In genomic region chr2:218286570-218287459, GRCh38 we compare ENCODE assay signal across 8 cellular contexts. TPM values are rescaled to one million over a fixed set of nuclear protein-coding genes. Genes with fewer than 3 reads are reported as not detected.
DNase-seq lines count a peak whose midpoint lies in the region; ATAC-seq and TF ChIP-seq lines count a peak whose summit lies in the region.

No MANE protein-coding gene starts in this region.

- ATAC-seq in GM21526 (IDR thresholded peaks at IDR 0.05; ENCODE audit: low FRiP score, unreplicated experiment), result peak; percentile 58

- CTCF ChIA-PET in Calu3 (lab: Charles Lee), result interaction anchor here (0.6 to 3.4 kb wide), 9 partner anchors 11 to 109 kb away, joined by 3 to 54 read pairs (median 3); partner anchors contain the start of genes AAMP, CATIP and PNKD

- H3K4me1 ChIP-seq in HUES64 (ENCODE audit: insufficient read depth, low read length) (peaks cover 9% of the 10 kb centered on the region; the same call in 1 of the 2 replicates), sigmoid colon (peaks cover 0 to 97% (median 96%) of the 10 kb centered on the region in 4 donors)

- H3K9ac ChIP-seq in HUES64 (ENCODE audit: low read depth, low read length), result no peak overlapping the region

- peak overlapping the region; percentile 61 for H3K4me3 Mint-ChIP-seq in Calu3 (ENCODE audit: low read depth, unreplicated experiment)

- intact Hi-C loops in Calu3 (cut with micrococcal nuclease; ENCODE audit: unreplicated experiment), result no loop called here
- intact Hi-C loops in sigmoid colon (cut with DNase I), result loop anchor here (2.0 kb wide), 1 partner anchor 14 kb away; no protein-coding TSS in a partner anchor

- no TSS peak for BruUV-seq in Calu3 (replicated peaks; lab: Mats Ljungman, UMichigan)

- DNase-seq in Calu3, result peak; percentile 94
- DNase-seq in T-helper 22 cell (ENCODE audit: low read depth), result peak; percentile 85
- DNase-seq in astrocyte of the hippocampus (ENCODE audit: low read depth, low spot score), result peak; percentile 96
- peak; percentile 80 to 93 for DNase-seq in hippocampal formation (lab: John Stamatoyannopoulos, UW)
- DNase-seq in sigmoid colon, result peak; percentile 97
- no peak for DNase-seq in NCI-H1694 (lab: John Stamatoyannopoulos, UW)

- TF ChIP-seq EP300 in sigmoid colon (IDR thresholded peaks at IDR 0.05), result peak in 3 of 4 donors; percentile 24 to 63 (median 45)

- no peaks in the 10 kb centered on the region for H3K9me3 Mint-ChIP-seq in Calu3 (ENCODE audit: low read depth, unreplicated experiment)

- H3K4me1 Mint-ChIP-seq in Calu3 (ENCODE audit: low read depth, unreplicated experiment), result peaks cover 92% of the 10 kb centered on the region

- no peak overlapping the region for H3K4me3 ChIP-seq in HUES64 (ENCODE audit: low read length)
- peak overlapping the region; percentile 35 to 50 (median 40) for H3K4me3 ChIP-seq in sigmoid colon

- TF ChIP-seq CTCF in Calu3 (IDR thresholded peaks at IDR 0.05; ENCODE audit: unreplicated experiment) (no peak), sigmoid colon (IDR thresholded peaks at IDR 0.05) (no peak)

- peak overlapping the region; percentile 96 for H3K27ac Mint-ChIP-seq in Calu3 (ENCODE audit: unreplicated experiment)

- 41% methylated on average over 11 of the region's 11 CpGs for WGBS in HUES64
- 6 to 9% methylated on average over 11 of the region's 11 CpGs for WGBS in sigmoid colon, 2 donors

- peak overlapping the region; percentile 21; the same call in 1 of the 2 replicates for H3K27ac ChIP-seq in HUES64 (ENCODE audit: low read depth, low read length)
- peak overlapping the region; percentile 91 to 99 (median 96) for H3K27ac ChIP-seq in sigmoid colon

- peaks cover 90% of the 10 kb centered on the region for H3K36me3 Mint-ChIP-seq in Calu3 (ENCODE audit: insufficient read depth, unreplicated experiment)

- no peaks in the 10 kb centered on the region for H3K27me3 ChIP-seq in HUES64 (ENCODE audit: insufficient read depth, low read length)
- H3K27me3 ChIP-seq in sigmoid colon, result no peaks in the 10 kb centered on the region

- H3K9me3 ChIP-seq in HUES64 (ENCODE audit: insufficient read depth, low read depth, low read length), result no peaks in the 10 kb centered on the region
- H3K9me3 ChIP-seq in sigmoid colon, result no peaks in the 10 kb centered on the region

- no peaks in the 10 kb centered on the region for H3K36me3 ChIP-seq in HUES64 (ENCODE audit: insufficient read depth, low read length)
- H3K36me3 ChIP-seq in sigmoid colon, result peaks cover 0 to 3% (median under 1%) of the 10 kb centered on the region in 4 donors

- H3K27me3 Mint-ChIP-seq in Calu3 (ENCODE audit: unreplicated experiment), result no peaks in the 10 kb centered on the region

- peak; percentile 20 to 69 for TF ChIP-seq POLR2A in sigmoid colon (IDR thresholded peaks at IDR 0.05)

RNA-seq across cellular contexts. Expression of gene TMBIM1, which starts 5.5 kb away (rescaled TPM):
- total RNA-seq in Calu3 (2022) (229 and 289 TPM in 2 replicates), sigmoid colon (100 to 1,000 TPM; 116 to 157 (median 146) TPM)
- 13.3 TPM for polyA plus RNA-seq in HUES64 (2013, experiment 1 of 2)
- 14.3 TPM for polyA plus RNA-seq in HUES64 (2013, experiment 2 of 2)
- polyA plus RNA-seq in sigmoid colon, result 100 to 1,000 TPM in 2 of 3 donors, 10 to 100 TPM in 1; 90.2 to 204 (median 109) TPM

RNA-seq across cellular contexts. Expression of gene PNKD, which starts 16.5 kb away (rescaled TPM):
- total RNA-seq in Calu3 (2022), result 46.8 and 54.0 TPM in 2 replicates
- polyA plus RNA-seq in HUES64 (2013, experiment 1 of 2), result 34.4 TPM
- polyA plus RNA-seq in HUES64 (2013, experiment 2 of 2), result 35.1 TPM
- total RNA-seq in sigmoid colon, result 10 to 100 TPM; 46.8 to 95.1 (median 69.1) TPM
- 100 to 1,000 TPM; 112 to 199 (median 190) TPM for polyA plus RNA-seq in sigmoid colon

RNA-seq across cellular contexts. Expression of gene AAMP, which starts 16.9 kb away (rescaled TPM):
- 102 and 117 TPM in 2 replicates for total RNA-seq in Calu3 (2022)
- 63.7 TPM for polyA plus RNA-seq in HUES64 (2013, experiment 1 of 2)
- polyA plus RNA-seq in HUES64 (2013, experiment 2 of 2), result 59.3 TPM
- 100 to 1,000 TPM in 1 of 4 donors, 10 to 100 TPM in 3; 85.7 to 103 (median 90.0) TPM for total RNA-seq in sigmoid colon
- 100 to 1,000 TPM; 108 to 141 (median 138) TPM for polyA plus RNA-seq in sigmoid colon

RNA-seq across cellular contexts. Expression of gene GPBAR1, which starts 26.0 kb away (rescaled TPM):
- total RNA-seq in Calu3 (2022), result 1.1 and 1.5 TPM in 2 replicates
- polyA plus RNA-seq in HUES64 (2013, experiment 1 of 2), result not detected
- 0.57 TPM for polyA plus RNA-seq in HUES64 (2013, experiment 2 of 2)
- total RNA-seq in sigmoid colon, result 1 to 10 TPM; 3.1 to 7.1 (median 5.4) TPM
- polyA plus RNA-seq in sigmoid colon, result 1 to 10 TPM in 2 of 3 donors, under 1 TPM in 1; 0.60 to 2.5 (median 1.4) TPM
